ENCODE assay signal across 23 cellular contexts in the genomic region with DNA sequence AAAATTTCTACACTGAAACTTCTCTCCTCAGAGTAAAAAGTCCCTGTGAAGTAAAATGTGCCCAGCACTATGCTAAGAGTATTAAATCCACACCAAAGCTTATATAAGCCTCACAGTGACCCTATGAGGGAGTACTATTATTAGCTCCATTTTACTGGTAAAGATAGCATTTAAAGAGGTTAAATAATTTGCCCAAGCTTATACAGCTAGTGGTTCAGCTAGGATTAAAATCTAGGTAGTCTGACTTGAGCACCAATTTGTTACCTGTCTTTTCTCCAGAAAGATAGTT. TPM values are rescaled to one million over a fixed set of nuclear protein-coding genes. Genes with fewer than 3 reads are reported as not detected.
A peak's percentile ranks its signal among the peaks of the same experiment; 100 is the strongest.
DNase-seq lines count a peak whose midpoint lies in the region; ATAC-seq and TF ChIP-seq lines count a peak whose summit lies in the region.
"Had no signal": no experiment of that assay in that cellular context is flagged by ENCODE, and none has a peak within 500 bp of the region (broad histone marks: within the 10 kb centered on the region; RNA-seq: fewer than 3 reads in every experiment).

No MANE protein-coding gene starts in this region.

- H3K4me1 ChIP-seq in GM23248 (ENCODE audit: insufficient read depth) = peaks cover 18% of the 10 kb centered on the region
- H3K4me1 ChIP-seq: breast epithelium had no signal

- DNase-seq in activated CD8-positive, alpha-beta memory T cell treated with anti-CD3 and anti-CD28 coated beads, Interleukin-2, amount 10 ng/mL, durations not matched to agents 7 days and 5 days = no peak
- no peak for DNase-seq in activated CD8-positive, alpha-beta memory T cell treated with anti-CD3 and anti-CD28 coated beads for 24 hours
- no peak for DNase-seq in GM23248
- DNase-seq in activated naive CD8-positive, alpha-beta T cell treated with anti-CD3 and anti-CD28 coated beads for 36 hours = no peak
- DNase-seq in omental fat pad (ENCODE audit: low spot score) = no peak
- no peak for DNase-seq in 8988T
- DNase-seq: activated CD4-positive, CD25-positive, alpha-beta regulatory T cell treated with anti-CD3 and anti-CD28 coated beads, Interleukin-2, amount 50 U/mL, for 72 hours; DMS 273 treated with DMSO at 0.1 percent for 48 hours; foreskin keratinocyte; GOT3; mesendoderm; MV-4-11; naive thymus-derived CD8-positive, alpha-beta T cell; NCI-H187; NCI-H2227 treated with DMSO at 0.1 percent for 48 hours; stimulated activated CD4-positive, alpha-beta T cell treated with anti-CD3 and anti-CD28 coated beads, Interleukin-2, amount 100 ng/mL, for 48 hours; T1000 had no signal

- no peaks in the 10 kb centered on the region for H3K27me3 ChIP-seq in GM23248 (replicated peaks; ENCODE audit: insufficient read depth)
- H3K27me3 ChIP-seq: breast epithelium, foreskin keratinocyte had no signal

- peaks cover 38% of the 10 kb centered on the region for H3F3A ChIP-seq in GM23248 (ENCODE audit: insufficient read depth)

- no peak overlapping the region for H3K4me3 ChIP-seq in GM23248
- H3K4me3 ChIP-seq: breast epithelium, SK-N-MC had no signal

- peaks cover 66% of the 10 kb centered on the region for H3K36me3 Mint-ChIP-seq in activated CD8-positive, alpha-beta memory T cell treated with anti-CD3 and anti-CD28 coated beads, Interleukin-2, amount 10 ng/mL, durations not matched to agents 7 days and 5 days
- peaks cover 53% of the 10 kb centered on the region for H3K36me3 Mint-ChIP-seq in activated naive CD8-positive, alpha-beta T cell treated with anti-CD3 and anti-CD28 coated beads for 36 hours

- peak overlapping the region; percentile 36 for H3K4me2 ChIP-seq in GM23248 (ENCODE audit: unreplicated experiment)

- H3K9me3 ChIP-seq in GM23248 (ENCODE audit: low read depth) = no peaks in the 10 kb centered on the region
- H3K9me3 ChIP-seq: breast epithelium had no signal

- CTCF ChIA-PET in activated CD8-positive, alpha-beta memory T cell treated with anti-CD3 and anti-CD28 coated beads, Interleukin-2, amount 10 ng/mL, durations not matched to agents 7 days and 5 days (lab: Charles Lee) = interaction anchor here (1.3 kb wide), 1 partner anchor 573 kb away, joined by 4 read pairs; a partner anchor contains a TSS

- H2AFZ ChIP-seq in GM23248 = no peak overlapping the region

- H3K9ac ChIP-seq in GM23248 = no peak overlapping the region

- peak overlapping the region; percentile 29 for H3K27ac ChIP-seq in GM23248
- H3K27ac ChIP-seq: breast epithelium, foreskin keratinocyte, SK-N-MC had no signal

- H3K27ac Mint-ChIP-seq in activated CD8-positive, alpha-beta memory T cell treated with anti-CD3 and anti-CD28 coated beads, Interleukin-2, amount 10 ng/mL, durations not matched to agents 7 days and 5 days = peak overlapping the region; percentile 37
- H3K27ac Mint-ChIP-seq in activated naive CD8-positive, alpha-beta T cell treated with anti-CD3 and anti-CD28 coated beads for 36 hours = peak overlapping the region; percentile 14

- no peaks in the 10 kb centered on the region for H4K20me1 ChIP-seq in GM23248 (ENCODE audit: insufficient read depth)

- in situ Hi-C loops in GM23248 (cut with MboI) = no loop called here

- H3K4me1 Mint-ChIP-seq in activated CD8-positive, alpha-beta memory T cell treated with anti-CD3 and anti-CD28 coated beads, Interleukin-2, amount 10 ng/mL, durations not matched to agents 7 days and 5 days = peaks cover 39% of the 10 kb centered on the region
- peaks cover 36% of the 10 kb centered on the region for H3K4me1 Mint-ChIP-seq in activated naive CD8-positive, alpha-beta T cell treated with anti-CD3 and anti-CD28 coated beads for 36 hours

- no peaks in the 10 kb centered on the region for H3K27me3 Mint-ChIP-seq in activated CD8-positive, alpha-beta memory T cell treated with anti-CD3 and anti-CD28 coated beads, Interleukin-2, amount 10 ng/mL, durations not matched to agents 7 days and 5 days
- H3K27me3 Mint-ChIP-seq in activated naive CD8-positive, alpha-beta T cell treated with anti-CD3 and anti-CD28 coated beads for 36 hours = no peaks in the 10 kb centered on the region
- H3K27me3 Mint-ChIP-seq: dendritic cell treated with granulocyte-macrophage colony-stimulating factor and Interleukin-4, amounts not matched to agents 40 ng/mL and 50 ng/mL, for 4 days; naive thymus-derived CD8-positive, alpha-beta T cell had no signal

- H3K4me3 Mint-ChIP-seq in activated CD8-positive, alpha-beta memory T cell treated with anti-CD3 and anti-CD28 coated beads, Interleukin-2, amount 10 ng/mL, durations not matched to agents 7 days and 5 days = no peak overlapping the region
- H3K4me3 Mint-ChIP-seq in activated naive CD8-positive, alpha-beta T cell treated with anti-CD3 and anti-CD28 coated beads for 36 hours = no peak overlapping the region
- H3K4me3 Mint-ChIP-seq: dendritic cell treated with granulocyte-macrophage colony-stimulating factor and Interleukin-4, amounts not matched to agents 40 ng/mL and 50 ng/mL, for 4 days; naive thymus-derived CD8-positive, alpha-beta T cell had no signal

- TF ChIP-seq CTCF in omental fat pad (IDR thresholded peaks at IDR 0.05) = no peak

- no peak for ATAC-seq in activated CD8-positive, alpha-beta memory T cell treated with anti-CD3 and anti-CD28 coated beads, Interleukin-2, amount 10 ng/mL, durations not matched to agents 7 days and 5 days
- ATAC-seq in omental fat pad (ENCODE audit: low FRiP score) (peak; percentile 30), SK-N-SH treated with all-trans-retinoic acid at 6 μM for 48 hours (no peak; the same call in 2 of the 3 replicates), GM18867 (IDR thresholded peaks at IDR 0.05; ENCODE audit: unreplicated experiment) (no peak)
- ATAC-seq: foreskin keratinocyte; HepG2; naive thymus-derived CD8-positive, alpha-beta T cell had no signal

- peaks cover 79% of the 10 kb centered on the region for H3K79me2 ChIP-seq in GM23248 (ENCODE audit: insufficient read depth)

- no peaks in the 10 kb centered on the region for H3K9me2 ChIP-seq in GM23248 (ENCODE audit: insufficient read depth)

- H3K9me3 Mint-ChIP-seq in activated CD8-positive, alpha-beta memory T cell treated with anti-CD3 and anti-CD28 coated beads, Interleukin-2, amount 10 ng/mL, durations not matched to agents 7 days and 5 days (ENCODE audit: low read depth) = no peaks in the 10 kb centered on the region
- no peaks in the 10 kb centered on the region for H3K9me3 Mint-ChIP-seq in activated naive CD8-positive, alpha-beta T cell treated with anti-CD3 and anti-CD28 coated beads for 36 hours
- H3K9me3 Mint-ChIP-seq: dendritic cell treated with granulocyte-macrophage colony-stimulating factor and Interleukin-4, amounts not matched to agents 40 ng/mL and 50 ng/mL, for 4 days; naive thymus-derived CD8-positive, alpha-beta T cell had no signal

- peaks cover 83% of the 10 kb centered on the region for H3K36me3 ChIP-seq in GM23248 (ENCODE audit: low read depth)

TF ChIP-seq in SK-N-SH treated with all-trans-retinoic acid at 6 μM for 48 hours, 23 proteins besides CTCF, POLR2A, EP300 and RAD21 (continues in another document):
- TF ChIP-seq RARB (CRISPR knock-in tag; IDR thresholded peaks at IDR 0.05) (no peak), BACH2 (CRISPR knock-in tag; IDR thresholded peaks at IDR 0.05; ENCODE audit: borderline replicate concordance) (no peak), ISL1 (CRISPR knock-in tag; IDR thresholded peaks at IDR 0.05) (no peak), ZC3H10 (CRISPR knock-in tag; IDR thresholded peaks at IDR 0.05) (no peak), CSDC2 (CRISPR knock-in tag; IDR thresholded peaks at IDR 0.05) (no peak), ESRRG (CRISPR knock-in tag; IDR thresholded peaks at IDR 0.05) (no peak), OSR1 (CRISPR knock-in tag; IDR thresholded peaks at IDR 0.05) (no peak)
- TF ChIP-seq, protein P1, sequence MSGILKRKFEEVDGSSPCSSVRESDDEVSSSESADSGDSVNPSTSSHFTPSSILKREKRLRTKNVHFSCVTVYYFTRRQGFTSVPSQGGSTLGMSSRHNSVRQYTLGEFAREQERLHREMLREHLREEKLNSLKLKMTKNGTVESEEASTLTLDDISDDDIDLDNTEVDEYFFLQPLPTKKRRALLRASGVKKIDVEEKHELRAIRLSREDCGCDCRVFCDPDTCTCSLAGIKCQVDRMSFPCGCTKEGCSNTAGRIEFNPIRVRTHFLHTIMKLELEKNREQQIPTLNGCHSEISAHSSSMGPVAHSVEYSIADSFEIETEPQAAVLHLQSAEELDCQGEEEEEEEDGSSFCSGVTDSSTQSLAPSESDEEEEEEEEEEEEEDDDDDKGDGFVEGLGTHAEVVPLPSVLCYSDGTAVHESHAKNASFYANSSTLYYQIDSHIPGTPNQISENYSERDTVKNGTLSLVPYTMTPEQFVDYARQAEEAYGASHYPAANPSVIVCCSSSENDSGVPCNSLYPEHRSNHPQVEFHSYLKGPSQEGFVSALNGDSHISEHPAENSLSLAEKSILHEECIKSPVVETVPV (CRISPR knock-in tag; IDR thresholded peaks at IDR 0.05) = no peak
- TF ChIP-seq, protein P2, sequence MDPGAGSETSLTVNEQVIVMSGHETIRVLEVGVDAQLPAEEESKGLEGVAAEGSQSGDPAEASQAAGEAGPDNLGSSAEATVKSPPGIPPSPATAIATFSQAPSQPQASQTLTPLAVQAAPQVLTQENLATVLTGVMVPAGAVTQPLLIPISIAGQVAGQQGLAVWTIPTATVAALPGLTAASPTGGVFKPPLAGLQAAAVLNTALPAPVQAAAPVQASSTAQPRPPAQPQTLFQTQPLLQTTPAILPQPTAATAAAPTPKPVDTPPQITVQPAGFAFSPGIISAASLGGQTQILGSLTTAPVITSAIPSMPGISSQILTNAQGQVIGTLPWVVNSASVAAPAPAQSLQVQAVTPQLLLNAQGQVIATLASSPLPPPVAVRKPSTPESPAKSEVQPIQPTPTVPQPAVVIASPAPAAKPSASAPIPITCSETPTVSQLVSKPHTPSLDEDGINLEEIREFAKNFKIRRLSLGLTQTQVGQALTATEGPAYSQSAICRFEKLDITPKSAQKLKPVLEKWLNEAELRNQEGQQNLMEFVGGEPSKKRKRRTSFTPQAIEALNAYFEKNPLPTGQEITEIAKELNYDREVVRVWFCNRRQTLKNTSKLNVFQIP (CRISPR knock-in tag; IDR thresholded peaks at IDR 0.05; ENCODE audit: borderline replicate concordance, low read depth) = no peak

RNA-seq across cellular contexts. Expression of a gene that starts 12.3 kb away (rescaled TPM):
- total RNA-seq in activated CD8-positive, alpha-beta memory T cell treated with anti-CD3 and anti-CD28 coated beads, Interleukin-2, amount 10 ng/mL, durations not matched to agents 7 days and 5 days = 10 to 100 TPM; 47.0 to 59.1 TPM
- 56.1 and 69.7 TPM in 2 replicates for total RNA-seq in GM23248 (2014; rRNA removed; shearing (Covaris generic))
- 65.5 and 68.5 TPM in 2 replicates for polyA plus RNA-seq in GM23248 (2016; fragmentation: Nextera tagmentation; extraction: Ambion mirVana)
- 10 to 100 TPM; 68.2 to 70.7 TPM for total RNA-seq in activated naive CD8-positive, alpha-beta T cell treated with anti-CD3 and anti-CD28 coated beads for 36 hours
- total RNA-seq in omental fat pad = 10 to 100 TPM; 31.1 to 56.6 (median 46.7) TPM

RNA-seq across cellular contexts. Expression of a gene that starts 22.7 kb away (rescaled TPM):
- total RNA-seq in activated CD8-positive, alpha-beta memory T cell treated with anti-CD3 and anti-CD28 coated beads, Interleukin-2, amount 10 ng/mL, durations not matched to agents 7 days and 5 days = 100 to 1,000 TPM; 122 to 142 TPM
- 257 and 319 TPM in 2 replicates for total RNA-seq in GM23248 (2014; rRNA removed; shearing (Covaris generic))
- polyA plus RNA-seq in GM23248 (2016; fragmentation: Nextera tagmentation; extraction: Ambion mirVana) = 602 and 606 TPM in 2 replicates
- total RNA-seq in activated naive CD8-positive, alpha-beta T cell treated with anti-CD3 and anti-CD28 coated beads for 36 hours = 100 to 1,000 TPM; 191 to 201 TPM
- 100 to 1,000 TPM; 304 to 609 (median 443) TPM for total RNA-seq in omental fat pad
